Comparison of ENCODE assay signal across 18 cellular contexts in the genomic region with DNA sequence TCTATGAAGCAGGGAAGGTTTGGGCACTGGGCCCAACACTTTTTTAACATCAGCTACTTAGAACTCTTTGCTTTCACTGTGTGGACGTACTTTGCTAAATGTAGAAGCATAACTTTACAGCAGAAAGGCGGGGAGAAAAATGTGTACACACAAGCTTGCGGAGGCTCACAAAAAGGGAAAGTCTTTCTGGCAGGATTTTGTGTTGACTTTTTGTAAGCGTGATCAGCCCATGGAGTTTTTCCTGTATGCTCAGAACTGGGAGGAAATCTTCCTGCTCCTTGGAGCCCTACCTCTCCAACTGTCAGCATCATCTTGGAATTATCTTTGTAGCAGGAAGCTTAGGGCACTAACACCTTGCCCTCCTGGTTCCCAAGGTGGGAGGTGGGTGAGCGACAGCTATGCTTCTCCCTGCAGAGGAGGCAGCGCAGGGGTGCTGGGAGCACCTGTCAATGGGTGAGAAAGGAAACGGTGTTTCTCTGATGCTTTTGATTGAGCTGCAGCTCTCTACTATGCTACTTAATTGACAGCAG.
"Had no signal": no experiment of that assay in that cellular context is flagged by ENCODE, and none has a peak within 500 bp of the region (broad histone marks: within the 10 kb centered on the region; RNA-seq: fewer than 3 reads in every experiment).

No MANE protein-coding gene starts in this region.

- H3K27ac ChIP-seq: adrenal gland, epithelial cell of prostate, heart right ventricle, skin epidermis had no signal

- H3K27me3 ChIP-seq: adrenal gland had no signal

- H3K36me3 Mint-ChIP-seq: activated naive CD4-positive, alpha-beta T cell treated with anti-CD3 and anti-CD28 coated beads, Interleukin-2, amount 10 ng/mL, durations not matched to agents 7 days and 5 days had no signal

- H3K36me3 ChIP-seq: adrenal gland, heart right ventricle had no signal

- H3K9me3 ChIP-seq: adrenal gland, heart right ventricle had no signal

- DNase-seq: activated B cell treated with CpG ODN at 0.5 μM for 24 hours; activated CD4-positive, alpha-beta T cell treated with anti-CD3 and anti-CD28 coated beads, Interleukin-2, amount 10 ng/mL, durations not matched to agents 7 days and 5 days; activated naive CD4-positive, alpha-beta T cell treated with anti-CD3 and anti-CD28 coated beads, Interleukin-2, amount 10 ng/mL, durations not matched to agents 7 days and 5 days; activated T-cell treated with anti-CD3 and anti-CD28 coated beads, Interleukin-2, amount 50 U/mL, for 1 hour; adrenal gland; dermis blood vessel endothelial cell; effector memory CD8-positive, alpha-beta T cell; heart right ventricle; mesendoderm; stimulated activated CD4-positive, alpha-beta T cell treated with anti-CD3 and anti-CD28 coated beads, Interleukin-15, amount 100 ng/mL, for 24 hours; stimulated activated CD4-positive, alpha-beta T cell treated with anti-CD3 and anti-CD28 coated beads, Interleukin-4, amount 100 ng/mL, for 1 hour; stimulated activated naive B cell treated with anti-CD40 and anti-IgM and Interleukin-4, amounts not matched to agents 10 μg/mL and 1 μg/mL and 100 μg/mL, for 72 hours; substantia nigra; trophoblast cell had no signal

- H3K4me3 Mint-ChIP-seq: activated B cell treated with CpG ODN at 0.5 μM for 24 hours; activated CD4-positive, alpha-beta T cell treated with anti-CD3 and anti-CD28 coated beads, Interleukin-2, amount 10 ng/mL, durations not matched to agents 7 days and 5 days; activated naive CD4-positive, alpha-beta T cell treated with anti-CD3 and anti-CD28 coated beads, Interleukin-2, amount 10 ng/mL, durations not matched to agents 7 days and 5 days; effector memory CD8-positive, alpha-beta T cell; neural crest cell; stimulated activated naive B cell treated with anti-CD40 and anti-IgM and Interleukin-4, amounts not matched to agents 10 μg/mL and 1 μg/mL and 100 μg/mL, for 72 hours had no signal

- ATAC-seq: effector memory CD8-positive, alpha-beta T cell; heart right ventricle; stimulated activated naive B cell treated with anti-CD40 and anti-IgM and Interleukin-4, amounts not matched to agents 10 μg/mL and 1 μg/mL and 100 μg/mL, for 72 hours had no signal

- H3K4me3 ChIP-seq: adrenal gland, heart right ventricle, skin epidermis had no signal

- H3K27ac Mint-ChIP-seq: activated B cell treated with CpG ODN at 0.5 μM for 24 hours; activated CD4-positive, alpha-beta T cell treated with anti-CD3 and anti-CD28 coated beads, Interleukin-2, amount 10 ng/mL, durations not matched to agents 7 days and 5 days; activated naive CD4-positive, alpha-beta T cell treated with anti-CD3 and anti-CD28 coated beads, Interleukin-2, amount 10 ng/mL, durations not matched to agents 7 days and 5 days; activated T-helper 2 cell treated with anti-CD3 and anti-CD28 coated beads, Interferon-gamma antibody, Interleukin-2, Interleukin-4, amounts not matched to agents 10 μg/mL and 5 μg/mL and 100 μg/mL, durations not matched to agents 14 hours and 24 hours and 36 hours; effector memory CD8-positive, alpha-beta T cell; stimulated activated naive B cell treated with anti-CD40 and anti-IgM and Interleukin-4, amounts not matched to agents 10 μg/mL and 1 μg/mL and 100 μg/mL, for 72 hours had no signal

- H3K9me3 Mint-ChIP-seq: activated B cell treated with CpG ODN at 0.5 μM for 24 hours; activated CD4-positive, alpha-beta T cell treated with anti-CD3 and anti-CD28 coated beads, Interleukin-2, amount 10 ng/mL, durations not matched to agents 7 days and 5 days; activated naive CD4-positive, alpha-beta T cell treated with anti-CD3 and anti-CD28 coated beads, Interleukin-2, amount 10 ng/mL, durations not matched to agents 7 days and 5 days; activated T-helper 2 cell treated with anti-CD3 and anti-CD28 coated beads, Interferon-gamma antibody, Interleukin-2, Interleukin-4, amounts not matched to agents 10 μg/mL and 5 μg/mL and 100 μg/mL, durations not matched to agents 14 hours and 24 hours and 36 hours; effector memory CD8-positive, alpha-beta T cell; neural crest cell; stimulated activated naive B cell treated with anti-CD40 and anti-IgM and Interleukin-4, amounts not matched to agents 10 μg/mL and 1 μg/mL and 100 μg/mL, for 72 hours had no signal
